8 cellular contexts compared by ENCODE assay signal in the genomic region with DNA sequence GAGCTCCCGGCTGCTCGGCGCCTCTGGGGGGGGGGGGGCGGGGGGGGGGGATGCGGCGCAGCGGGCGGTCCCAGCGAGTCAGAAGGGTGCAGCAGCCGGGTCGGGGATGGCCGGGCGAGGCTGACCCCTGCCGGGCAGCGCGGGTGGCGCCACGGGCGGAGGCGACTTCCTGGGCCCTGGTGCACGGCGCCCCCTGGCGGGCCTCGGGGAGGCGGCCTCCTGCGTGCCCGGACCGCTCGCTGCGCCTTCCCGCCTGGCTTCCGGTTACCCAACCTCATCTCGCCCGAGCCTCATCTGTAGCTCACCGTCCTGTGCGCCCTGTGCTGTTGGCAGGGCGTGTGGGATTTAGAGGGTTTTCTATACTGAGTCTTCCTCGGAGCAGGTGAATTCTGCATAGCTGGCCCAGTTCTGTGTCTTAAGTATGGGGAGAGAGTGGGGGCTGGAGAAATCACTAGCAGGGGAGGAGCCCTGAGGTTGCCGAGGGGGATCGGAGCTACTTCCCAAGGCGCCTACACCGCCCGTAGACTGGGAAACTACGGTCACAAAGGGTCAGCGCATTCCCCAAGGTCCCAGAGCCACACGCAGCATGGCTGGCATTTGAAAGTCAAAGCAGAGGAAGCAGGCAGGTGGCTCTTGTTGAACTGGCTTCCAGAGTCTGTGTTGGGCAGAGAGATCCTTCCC. TPM values are rescaled to one million over a fixed set of nuclear protein-coding genes. Genes with fewer than 3 reads are reported as not detected.
DNase-seq lines count a peak whose midpoint lies in the region; ATAC-seq and TF ChIP-seq lines count a peak whose summit lies in the region.

No MANE protein-coding gene starts in this region.

- 8 to 13% methylated on average over 12 to 45 of the region's 46 CpGs for WGBS in endodermal cell (ENCODE audit: insufficient coverage in 1 of 2, insufficient read length in 1 of 2), 2 experiments
- WGBS in mesodermal cell (ENCODE audit: insufficient coverage in 2 of 2), 2 experiments: 5 to 8% methylated on average over 34 to 37 of the region's 46 CpGs

- H3K27ac ChIP-seq in endodermal cell (ENCODE audit: low read depth, low read length) (no peak overlapping the region), mesodermal cell (ENCODE audit: low read depth, low read length, severe bottlenecking) (no peak overlapping the region)

- peaks cover 35% of the 10 kb centered on the region for H3K27me3 Mint-ChIP-seq in activated CD8-positive, alpha-beta memory T cell treated with anti-CD3 and anti-CD28 coated beads, Interleukin-2, amount 10 ng/mL, durations not matched to agents 7 days and 5 days
- peaks cover 66% of the 10 kb centered on the region for H3K27me3 Mint-ChIP-seq in endodermal cell (ENCODE audit: insufficient read depth)

- no peaks in the 10 kb centered on the region for H3K36me3 ChIP-seq in endodermal cell (ENCODE audit: control insufficient read depth, insufficient read depth, low read length)
- no peaks in the 10 kb centered on the region for H3K36me3 ChIP-seq in mesodermal cell (ENCODE audit: control insufficient read depth, insufficient read depth, low read length)

- H3K4me1 Mint-ChIP-seq in activated CD8-positive, alpha-beta memory T cell treated with anti-CD3 and anti-CD28 coated beads, Interleukin-2, amount 10 ng/mL, durations not matched to agents 7 days and 5 days: peaks cover 12% of the 10 kb centered on the region
- H3K4me1 Mint-ChIP-seq in endodermal cell: peaks cover 6% of the 10 kb centered on the region

- H3K9ac ChIP-seq in endodermal cell (ENCODE audit: extremely low read depth, low read length, poor library complexity, severe bottlenecking): no peak overlapping the region

- H3K27ac Mint-ChIP-seq in activated CD8-positive, alpha-beta memory T cell treated with anti-CD3 and anti-CD28 coated beads, Interleukin-2, amount 10 ng/mL, durations not matched to agents 7 days and 5 days: no peak overlapping the region
- peak overlapping the region; percentile 75 for H3K27ac Mint-ChIP-seq in endodermal cell

- ATAC-seq in GM19328 (IDR thresholded peaks at IDR 0.05; ENCODE audit: unreplicated experiment): peak; percentile 66
- peak; percentile 69 for ATAC-seq in HG03457 (IDR thresholded peaks at IDR 0.05; ENCODE audit: unreplicated experiment)
- ATAC-seq in activated CD8-positive, alpha-beta memory T cell treated with anti-CD3 and anti-CD28 coated beads, Interleukin-2, amount 10 ng/mL, durations not matched to agents 7 days and 5 days: peak; percentile 98

- no peaks in the 10 kb centered on the region for H3K9me3 ChIP-seq in endodermal cell (ENCODE audit: control insufficient read depth, low read length)
- no peaks in the 10 kb centered on the region for H3K9me3 ChIP-seq in mesodermal cell (ENCODE audit: control insufficient read depth, low read length)

- no peaks in the 10 kb centered on the region for H3K36me3 Mint-ChIP-seq in activated CD8-positive, alpha-beta memory T cell treated with anti-CD3 and anti-CD28 coated beads, Interleukin-2, amount 10 ng/mL, durations not matched to agents 7 days and 5 days
- H3K36me3 Mint-ChIP-seq in endodermal cell (ENCODE audit: low read depth): no peaks in the 10 kb centered on the region

- H3K4me3 Mint-ChIP-seq in activated CD8-positive, alpha-beta memory T cell treated with anti-CD3 and anti-CD28 coated beads, Interleukin-2, amount 10 ng/mL, durations not matched to agents 7 days and 5 days: peak overlapping the region; percentile 68
- peak overlapping the region; percentile 58 for H3K4me3 Mint-ChIP-seq in endodermal cell

- DNase-seq in CD1c-positive myeloid dendritic cell (ENCODE audit: extremely low spot score) (peak; percentile 97), NCI-H82 treated with DMSO at 0.1 percent for 48 hours (lab: John Stamatoyannopoulos, UW; ENCODE audit: unreplicated experiment) (peak; percentile 9), endodermal cell (peak; percentile 96)
- peak; percentile 92 for DNase-seq in activated CD8-positive, alpha-beta memory T cell treated with anti-CD3 and anti-CD28 coated beads, Interleukin-2, amount 10 ng/mL, durations not matched to agents 7 days and 5 days
- DNase-seq in stimulated activated CD8-positive, alpha-beta memory T cell treated with anti-CD3 and anti-CD28 coated beads, Interleukin-12 subunit alpha, Interleukin-12 subunit beta, amount 100 ng/mL, for 4 hours (ENCODE audit: low read depth): peak; percentile 67

- peaks cover 39% of the 10 kb centered on the region for H3K27me3 ChIP-seq in endodermal cell (ENCODE audit: control insufficient read depth, insufficient read depth, low read length, poor library complexity, severe bottlenecking)

- H3K4me1 ChIP-seq in endodermal cell (ENCODE audit: control insufficient read depth, insufficient read depth, low read length): no peaks in the 10 kb centered on the region
- H3K4me1 ChIP-seq in mesodermal cell (ENCODE audit: control insufficient read depth, insufficient read depth, low read length, poor library complexity, severe bottlenecking): peaks cover 5% of the 10 kb centered on the region

- H3K4me3 ChIP-seq in endodermal cell (ENCODE audit: low read length) (peak overlapping the region; percentile 68), mesodermal cell (ENCODE audit: extremely low read depth, insufficient read depth, low read length, poor library complexity, severe bottlenecking) (peak overlapping the region; percentile 20)

- no peaks in the 10 kb centered on the region for H3K9me3 Mint-ChIP-seq in activated CD8-positive, alpha-beta memory T cell treated with anti-CD3 and anti-CD28 coated beads, Interleukin-2, amount 10 ng/mL, durations not matched to agents 7 days and 5 days (ENCODE audit: low read depth)
- no peaks in the 10 kb centered on the region for H3K9me3 Mint-ChIP-seq in endodermal cell

- peak; percentile 99 for TF ChIP-seq CTCF in endodermal cell (conservative IDR thresholded peaks at IDR 0.05)

- CTCF ChIA-PET in activated CD8-positive, alpha-beta memory T cell treated with anti-CD3 and anti-CD28 coated beads, Interleukin-2, amount 10 ng/mL, durations not matched to agents 7 days and 5 days (lab: Charles Lee): interaction anchor here (0.6 to 5.4 kb wide), 78 partner anchors 8 to 1151 kb away, joined by 3 to 87 read pairs (median 4); a partner anchor contains a TSS

RNA-seq across cellular contexts. Expression of a gene that starts 28.3 kb away (rescaled TPM):
- under 1 TPM in 1 of 2 experiments, not detected in 1; 0.06 TPM for total RNA-seq in activated CD8-positive, alpha-beta memory T cell treated with anti-CD3 and anti-CD28 coated beads, Interleukin-2, amount 10 ng/mL, durations not matched to agents 7 days and 5 days
- total RNA-seq in endodermal cell: not detected
- 0.04 TPM for polyA plus RNA-seq in endodermal cell (2013, experiment 1 of 2)
- not detected for polyA plus RNA-seq in endodermal cell (2013, experiment 2 of 2)
- polyA plus RNA-seq in mesodermal cell (2013, experiment 1 of 2): 0.07 TPM
- polyA plus RNA-seq in mesodermal cell (2013, experiment 2 of 2): not detected

RNA-seq across cellular contexts. Expression of a gene that starts 51.5 kb away (rescaled TPM):
- not detected for total RNA-seq in activated CD8-positive, alpha-beta memory T cell treated with anti-CD3 and anti-CD28 coated beads, Interleukin-2, amount 10 ng/mL, durations not matched to agents 7 days and 5 days
- total RNA-seq in endodermal cell: 10 to 100 TPM; 10.3 to 14.1 TPM
- 1.8 TPM for polyA plus RNA-seq in endodermal cell (2013, experiment 1 of 2)
- 1.3 TPM for polyA plus RNA-seq in endodermal cell (2013, experiment 2 of 2)
- polyA plus RNA-seq in mesodermal cell (2013, experiment 1 of 2): 2.2 TPM
- polyA plus RNA-seq in mesodermal cell (2013, experiment 2 of 2): 4.7 TPM

Comparison
In these comparisons a context has a peak if more than half of its experiments do, and no peak if none do; other contexts are left out.
1. DNase-seq: peak in every context shown above with its lines; median percentile 97 in CD1c-positive myeloid dendritic cell; 96 in endodermal cell; 92 in activated CD8-positive, alpha-beta memory T cell treated with anti-CD3 and anti-CD28 coated beads, Interleukin-2, amount 10 ng/mL, durations not matched to agents 7 days and 5 days; 67 in stimulated activated CD8-positive, alpha-beta memory T cell treated with anti-CD3 and anti-CD28 coated beads, Interleukin-12 subunit alpha, Interleukin-12 subunit beta, amount 100 ng/mL, for 4 hours; 9 in NCI-H82 treated with DMSO at 0.1 percent for 48 hours.
2. RNA of a gene that starts 51.5 kb away (total RNA-seq): 10.3 to 14.1 TPM in endodermal cell; not detected in activated CD8-positive, alpha-beta memory T cell treated with anti-CD3 and anti-CD28 coated beads, Interleukin-2, amount 10 ng/mL, durations not matched to agents 7 days and 5 days; every median in the first group is over 10 times any median in the second.
3. Peak in every context shown above with its lines, with median percentiles within 50 percentile points of each other: ATAC-seq.